Comparison of ENCODE assay signal across 8 cellular contexts in genomic region chr6:159252955-159253508, GRCh38.
DNase-seq lines count a peak whose midpoint lies in the region; ATAC-seq, FAIRE-seq and TF ChIP-seq lines count a peak whose summit lies in the region.

No MANE protein-coding gene starts in this region.

- H3K27ac ChIP-seq in foreskin keratinocyte = peak overlapping the region; percentile 56

- peak; percentile 97 for ATAC-seq in foreskin keratinocyte

- no peak overlapping the region for H3K4me3 ChIP-seq in NB4 (ENCODE audit: low read depth, low read length)

- FAIRE-seq in H54 (lab: Jason Lieb, UNC) = no peak

- no peaks in the 10 kb centered on the region for H3K27me3 ChIP-seq in foreskin keratinocyte

- H3K4me1 ChIP-seq in foreskin keratinocyte = no peaks in the 10 kb centered on the region

- TF ChIP-seq POLR2A in H54 (IDR thresholded peaks at IDR 0.05; ENCODE audit: low read depth, low read length) (no peak), NB4 (IDR thresholded peaks at IDR 0.05; ENCODE audit: extremely low read depth, insufficient read length) (no peak)

- peak; percentile 63 for TF ChIP-seq CTCF in NB4 (IDR thresholded peaks at IDR 0.05; ENCODE audit: low read depth, low read length)
- peak; percentile 92 for TF ChIP-seq CTCF in foreskin keratinocyte (conservative IDR thresholded peaks at IDR 0.05)

- DNase-seq in SIG-M5 treated with dmso at 0.1 percent for 504 hours (lab: John Stamatoyannopoulos, UW; ENCODE audit: unreplicated experiment) = peak; percentile 56
- no peak for DNase-seq in SIG-M5 (lab: John Stamatoyannopoulos, UW)
- DNase-seq in H54 (ENCODE audit: insufficient read length, low spot score) = peak; percentile 33
- peak; percentile 57 for DNase-seq in NB4 (ENCODE audit: low read depth)
- DNase-seq in SW480 (ENCODE audit: low spot score) = peak; percentile 73
- DNase-seq in foreskin keratinocyte = peak; percentile 92 to 95
- peak; percentile 56 for DNase-seq in pons (ENCODE audit: low spot score)
- no peak for DNase-seq in stimulated activated CD4-positive, alpha-beta T cell treated with anti-CD3 and anti-CD28 coated beads, Interleukin-2, amount 100 ng/mL, for 24 hours

Comparison
In these comparisons a context has a peak if more than half of its experiments do, and no peak if none do; other contexts are left out.
1. DNase-seq: peak in SIG-M5 treated with dmso at 0.1 percent for 504 hours (single experiment), H54 (single experiment), NB4 (single experiment), SW480 (single experiment), foreskin keratinocyte (2 of 2) and pons (single experiment); none in SIG-M5 (single experiment) and stimulated activated CD4-positive, alpha-beta T cell treated with anti-CD3 and anti-CD28 coated beads, Interleukin-2, amount 100 ng/mL, for 24 hours (0 of 2).